18 cellular contexts compared by ENCODE assay signal in the genomic region with DNA sequence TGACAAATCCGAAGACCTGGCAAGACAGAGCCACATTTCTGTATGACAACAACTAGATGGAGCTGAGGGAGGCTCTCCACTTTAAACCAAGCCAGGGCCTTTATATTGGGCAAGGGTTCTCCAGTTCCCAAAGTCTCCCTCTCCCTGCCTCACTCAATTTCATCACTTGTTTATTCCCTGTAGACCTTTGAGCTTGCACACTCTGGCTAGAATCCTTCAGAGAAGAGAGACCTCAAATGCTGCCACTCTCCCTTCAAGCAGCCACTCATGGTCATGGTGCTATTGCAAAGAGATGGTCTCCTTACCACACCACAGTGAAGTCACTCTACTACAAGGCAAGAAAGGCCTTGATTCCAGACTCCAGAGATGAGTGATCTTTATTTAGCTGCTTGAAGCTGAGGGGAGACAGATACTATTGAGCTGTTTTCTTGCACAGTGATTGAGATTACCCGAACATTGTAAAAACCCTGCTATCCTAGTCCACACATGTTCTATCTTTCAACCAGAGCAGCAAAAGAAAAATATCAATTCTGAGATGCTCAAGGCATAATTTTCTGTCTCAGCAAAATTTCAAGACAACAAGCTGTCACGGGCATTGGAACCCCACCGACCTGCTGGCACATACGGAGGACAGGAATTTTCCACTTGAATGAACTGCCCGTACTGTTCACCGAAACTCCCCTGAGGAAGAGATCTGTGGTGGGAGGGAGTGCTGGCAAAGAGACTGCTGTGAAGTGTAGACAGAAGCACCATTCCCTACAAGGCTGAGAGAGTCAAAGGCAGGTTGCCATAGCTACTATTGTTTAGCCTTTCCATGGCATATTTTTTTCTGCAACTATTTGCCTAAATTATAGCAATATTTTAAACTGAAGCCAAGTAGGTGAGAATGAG.
DNase-seq lines count a peak whose midpoint lies in the region; ATAC-seq and TF ChIP-seq lines count a peak whose summit lies in the region.
"Had no signal": no experiment of that assay in that cellular context is flagged by ENCODE, and none has a peak within 500 bp of the region (broad histone marks: within the 10 kb centered on the region; RNA-seq: fewer than 3 reads in every experiment).

No MANE protein-coding gene starts in this region.

- DNase-seq in G401 (ENCODE audit: low spot score) (peak; percentile 72), NCI-H2171 treated with DMSO at 0.1 percent for 48 hours (lab: John Stamatoyannopoulos, UW) (peak; percentile 40), WERI-Rb-1 (no peak), OCI-LY7 (ENCODE audit: low spot score) (no peak), mesothelial cell of epicardium (ENCODE audit: low spot score in 2 of 2, unreplicated experiment in 2 of 2) (no peak)
- DNase-seq: activated CD4-positive, alpha-beta memory T cell treated with anti-CD3 and anti-CD28 coated beads for 36 hours; activated effector memory CD4-positive, alpha-beta T cell treated with anti-CD3 and anti-CD28 coated beads, Interleukin-2, amount 50 U/mL, for 16 hours; brain microvascular endothelial cell; EL; NCI-H146; NCI-H774; stimulated activated CD8-positive, alpha-beta memory T cell treated with anti-CD3 and anti-CD28 coated beads, Interleukin-4, amount 100 ng/mL, for 48 hours; trophoblast cell had no signal

- H2AFZ ChIP-seq in neural cell (ENCODE audit: low read depth, low read length) (no peak overlapping the region), OCI-LY7 (ENCODE audit: low read length) (no peak overlapping the region)

- H4K20me1 ChIP-seq in neural cell (ENCODE audit: insufficient read depth) (no peaks in the 10 kb centered on the region), OCI-LY7 (ENCODE audit: insufficient read depth, low read length) (no peaks in the 10 kb centered on the region; the same call in 1 of the 2 replicates)

- in situ Hi-C loops in G401 (cut with HindIII; ENCODE audit: low sequenced_read_pairs) = no loop called here

- no peak overlapping the region for H3K27ac Mint-ChIP-seq in mesothelial cell of epicardium
- H3K27ac Mint-ChIP-seq: activated CD4-positive, alpha-beta memory T cell treated with anti-CD3 and anti-CD28 coated beads for 36 hours; T-helper 2 cell treated with Interferon-gamma antibody and Interleukin-4, amounts not matched to agents 5 μg/mL and 100 μg/mL, for 36 hours had no signal

- no peaks in the 10 kb centered on the region for H3K36me3 Mint-ChIP-seq in mesothelial cell of epicardium
- H3K36me3 Mint-ChIP-seq: activated CD4-positive, alpha-beta memory T cell treated with anti-CD3 and anti-CD28 coated beads for 36 hours had no signal

- H3K9me3 Mint-ChIP-seq in mesothelial cell of epicardium = peaks cover 8% of the 10 kb centered on the region
- H3K9me3 Mint-ChIP-seq: T-helper 2 cell treated with Interferon-gamma antibody and Interleukin-4, amounts not matched to agents 5 μg/mL and 100 μg/mL, for 36 hours had no signal

- no peaks in the 10 kb centered on the region for H3F3A ChIP-seq in neural cell (ENCODE audit: insufficient read depth, low read length, poor library complexity, severe bottlenecking)

- no peak for ATAC-seq in HG02981 (IDR thresholded peaks at IDR 0.05; ENCODE audit: unreplicated experiment)
- ATAC-seq: GM12878 had no signal

- TF ChIP-seq EP300 in neural cell (conservative IDR thresholded peaks at IDR 0.05; ENCODE audit: poor library complexity, severe bottlenecking) = no peak

- H3K9ac ChIP-seq in neural cell (ENCODE audit: low read length) = no peak overlapping the region

- CTCF ChIA-PET in OCI-LY7 (lab: Charles Lee; ENCODE audit: unreplicated experiment) = no interaction called here

- H3K4me1 ChIP-seq in OCI-LY7 (ENCODE audit: insufficient read depth, low read length, poor library complexity, severe bottlenecking) = no peaks in the 10 kb centered on the region

- no peak overlapping the region for H3K4me2 ChIP-seq in neural cell (ENCODE audit: low read length)
- H3K4me2 ChIP-seq in OCI-LY7 (ENCODE audit: low read length) = no peak overlapping the region

- no peaks in the 10 kb centered on the region for H3K27me3 ChIP-seq in neural cell (ENCODE audit: insufficient read depth, low read depth, low read length)
- no peaks in the 10 kb centered on the region for H3K27me3 ChIP-seq in WERI-Rb-1 (ENCODE audit: insufficient read depth, low read depth, severe bottlenecking)

- H3K9me2 ChIP-seq in neural cell (ENCODE audit: insufficient read depth, low read length) (no peaks in the 10 kb centered on the region), OCI-LY7 (ENCODE audit: insufficient read depth, low read length) (no peaks in the 10 kb centered on the region)

- TF ChIP-seq RAD21 in neural cell (conservative IDR thresholded peaks at IDR 0.05) = no peak

- H3K36me3 ChIP-seq in neural cell (ENCODE audit: insufficient read depth, low read length) (no peaks in the 10 kb centered on the region), WERI-Rb-1 (no peaks in the 10 kb centered on the region), OCI-LY7 (ENCODE audit: insufficient read depth, low read length) (no peaks in the 10 kb centered on the region)
- H3K36me3 ChIP-seq: brain microvascular endothelial cell had no signal

- H3K9me3 ChIP-seq in neural cell (ENCODE audit: low read length) (no peaks in the 10 kb centered on the region), WERI-Rb-1 (ENCODE audit: severe bottlenecking) (no peaks in the 10 kb centered on the region), OCI-LY7 (ENCODE audit: low read length) (no peaks in the 10 kb centered on the region)

- H3K79me2 ChIP-seq in neural cell (replicated peaks; ENCODE audit: insufficient read depth, low read length) = no peaks in the 10 kb centered on the region
- no peaks in the 10 kb centered on the region for H3K79me2 ChIP-seq in OCI-LY7 (ENCODE audit: insufficient read depth, low read depth, low read length)

- intact Hi-C loops in OCI-LY7 (cut with micrococcal nuclease; ENCODE audit: unreplicated experiment) = no loop called here

- H3K27ac ChIP-seq in cingulate gyrus (ENCODE audit: low read depth, low read length) (peak overlapping the region; percentile 57), neural cell (ENCODE audit: low read length) (no peak overlapping the region), WERI-Rb-1 (no peak overlapping the region), OCI-LY7 (ENCODE audit: low read depth, low read length, poor library complexity, severe bottlenecking) (no peak overlapping the region)
- H3K27ac ChIP-seq: brain microvascular endothelial cell had no signal

- peaks cover 34% of the 10 kb centered on the region for H3K27me3 Mint-ChIP-seq in mesothelial cell of epicardium (ENCODE audit: low read depth)

- POLR2A ChIA-PET in OCI-LY7 (lab: Charles Lee) = no interaction called here

- H3K4me1 Mint-ChIP-seq in mesothelial cell of epicardium = no peaks in the 10 kb centered on the region

- no peak overlapping the region for H3K4me3 Mint-ChIP-seq in mesothelial cell of epicardium
- H3K4me3 Mint-ChIP-seq: activated CD4-positive, alpha-beta memory T cell treated with anti-CD3 and anti-CD28 coated beads for 36 hours; T-helper 2 cell treated with Interferon-gamma antibody and Interleukin-4, amounts not matched to agents 5 μg/mL and 100 μg/mL, for 36 hours had no signal

- TF ChIP-seq CTCF in neural cell (IDR thresholded peaks at IDR 0.05; ENCODE audit: poor library complexity, severe bottlenecking) (no peak), WERI-Rb-1 (IDR thresholded peaks at IDR 0.05; ENCODE audit: low read depth, low read length) (no peak), OCI-LY7 (conservative IDR thresholded peaks at IDR 0.05; ENCODE audit: low read length) (no peak), mesothelial cell of epicardium (IDR thresholded peaks at IDR 0.05; ENCODE audit: unreplicated experiment) (no peak)

- H3K4me3 ChIP-seq in neural cell (ENCODE audit: low read length) (peak overlapping the region; percentile 30), WERI-Rb-1 (ENCODE audit: low read depth, low read length) (no peak overlapping the region), OCI-LY7 (ENCODE audit: low read depth, low read length, poor library complexity, severe bottlenecking) (no peak overlapping the region)
- H3K4me3 ChIP-seq: GM12878 had no signal

- no TSS peak for BruUV-seq in OCI-LY7 (replicated peaks; lab: Mats Ljungman, UMichigan)

TF ChIP-seq in neural cell, 6 proteins besides CTCF, POLR2A, EP300 and RAD21:
- TF ChIP-seq TAF1 (IDR thresholded peaks at IDR 0.05; ENCODE audit: low read depth) = no peak
- TF ChIP-seq POLR2AphosphoS5 (IDR thresholded peaks at IDR 0.05) = no peak
- no peak for TF ChIP-seq MXI1 (conservative IDR thresholded peaks at IDR 0.05; ENCODE audit: poor library complexity, severe bottlenecking)
- TF ChIP-seq SMC3 (conservative IDR thresholded peaks at IDR 0.05; ENCODE audit: poor library complexity) = no peak
- TF ChIP-seq, protein P1, sequence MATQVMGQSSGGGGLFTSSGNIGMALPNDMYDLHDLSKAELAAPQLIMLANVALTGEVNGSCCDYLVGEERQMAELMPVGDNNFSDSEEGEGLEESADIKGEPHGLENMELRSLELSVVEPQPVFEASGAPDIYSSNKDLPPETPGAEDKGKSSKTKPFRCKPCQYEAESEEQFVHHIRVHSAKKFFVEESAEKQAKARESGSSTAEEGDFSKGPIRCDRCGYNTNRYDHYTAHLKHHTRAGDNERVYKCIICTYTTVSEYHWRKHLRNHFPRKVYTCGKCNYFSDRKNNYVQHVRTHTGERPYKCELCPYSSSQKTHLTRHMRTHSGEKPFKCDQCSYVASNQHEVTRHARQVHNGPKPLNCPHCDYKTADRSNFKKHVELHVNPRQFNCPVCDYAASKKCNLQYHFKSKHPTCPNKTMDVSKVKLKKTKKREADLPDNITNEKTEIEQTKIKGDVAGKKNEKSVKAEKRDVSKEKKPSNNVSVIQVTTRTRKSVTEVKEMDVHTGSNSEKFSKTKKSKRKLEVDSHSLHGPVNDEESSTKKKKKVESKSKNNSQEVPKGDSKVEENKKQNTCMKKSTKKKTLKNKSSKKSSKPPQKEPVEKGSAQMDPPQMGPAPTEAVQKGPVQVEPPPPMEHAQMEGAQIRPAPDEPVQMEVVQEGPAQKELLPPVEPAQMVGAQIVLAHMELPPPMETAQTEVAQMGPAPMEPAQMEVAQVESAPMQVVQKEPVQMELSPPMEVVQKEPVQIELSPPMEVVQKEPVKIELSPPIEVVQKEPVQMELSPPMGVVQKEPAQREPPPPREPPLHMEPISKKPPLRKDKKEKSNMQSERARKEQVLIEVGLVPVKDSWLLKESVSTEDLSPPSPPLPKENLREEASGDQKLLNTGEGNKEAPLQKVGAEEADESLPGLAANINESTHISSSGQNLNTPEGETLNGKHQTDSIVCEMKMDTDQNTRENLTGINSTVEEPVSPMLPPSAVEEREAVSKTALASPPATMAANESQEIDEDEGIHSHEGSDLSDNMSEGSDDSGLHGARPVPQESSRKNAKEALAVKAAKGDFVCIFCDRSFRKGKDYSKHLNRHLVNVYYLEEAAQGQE (IDR thresholded peaks at IDR 0.05; ENCODE audit: borderline replicate concordance) = no peak
- no peak for TF ChIP-seq EZH2 (IDR thresholded peaks at IDR 0.05; ENCODE audit: borderline replicate concordance, insufficient read depth, low read length, poor library complexity, severe bottlenecking)
TF ChIP-seq in neural cell: peak in this region for 0.

Comparison
In these comparisons a context has a peak if more than half of its experiments do, and no peak if none do; other contexts are left out.
1. DNase-seq: peak in G401 (single experiment) and NCI-H2171 treated with DMSO at 0.1 percent for 48 hours (single experiment); none in WERI-Rb-1 (single experiment), OCI-LY7 (single experiment) and mesothelial cell of epicardium (0 of 2).